In the genomic region with DNA sequence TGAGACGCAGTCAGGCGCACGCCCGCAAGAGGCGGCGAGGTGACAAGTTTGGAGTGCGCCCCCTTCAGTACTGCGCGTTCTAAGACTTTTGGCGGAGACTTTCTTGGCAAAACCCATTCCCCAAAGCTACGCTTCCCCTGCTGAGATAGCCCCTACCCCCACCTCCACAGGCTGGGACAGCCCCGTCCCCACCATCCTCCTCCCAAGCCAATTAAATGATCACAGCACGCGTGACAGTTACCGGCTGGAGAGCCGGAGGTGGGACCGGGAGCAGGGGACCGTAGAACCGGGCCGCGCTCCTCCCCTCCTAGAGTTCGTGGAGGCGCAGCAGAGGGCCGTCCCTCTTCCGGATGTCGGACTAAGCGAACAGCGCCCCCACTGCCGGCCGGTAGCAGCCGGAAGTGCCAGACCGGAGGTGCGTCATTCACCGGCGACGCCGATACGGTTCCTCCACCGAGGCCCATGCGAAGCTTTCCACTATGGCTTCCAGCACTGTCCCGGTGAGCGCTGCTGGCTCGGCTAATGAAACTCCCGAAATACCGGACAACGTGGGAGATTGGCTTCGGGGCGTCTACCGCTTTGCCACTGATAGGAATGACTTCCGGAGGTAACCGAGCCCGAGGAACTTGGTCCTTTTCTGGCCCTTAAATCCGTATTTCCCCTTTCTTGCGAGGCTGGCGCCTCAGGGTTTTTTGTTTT, we compare ENCODE assay signal across 8 cellular contexts. TPM values are rescaled to one million over a fixed set of nuclear protein-coding genes. Genes with fewer than 3 reads are reported as not detected.
DNase-seq lines count a peak whose midpoint lies in the region; ATAC-seq and TF ChIP-seq lines count a peak whose summit lies in the region.

TSS of gene TOMM6 (plus strand) at position 476 of the 699 bp plus-strand sequence. CDS start at position 480, 4 bp downstream.

- peak; percentile 98 for DNase-seq in DMS53 (lab: John Stamatoyannopoulos, UW)
- DNase-seq in OCI-M2 (lab: John Stamatoyannopoulos, UW; ENCODE audit: unreplicated experiment) = peak; percentile 92
- peak; percentile 94 for DNase-seq in activated T-cell treated with anti-CD3 and anti-CD28 coated beads for 48 hours (ENCODE audit: low read depth)
- peak; percentile 71 for DNase-seq in epithelial cell of proximal tubule (ENCODE audit: low read depth)
- DNase-seq in stimulated activated CD8-positive, alpha-beta memory T cell treated with anti-CD3 and anti-CD28 coated beads, Interleukin-7, amount 100 ng/mL, for 24 hours (ENCODE audit: low read depth) = peak; percentile 85

- no peaks in the 10 kb centered on the region for H3K9me3 ChIP-seq in muscle layer of colon (ENCODE audit: low read length)

- peak; percentile 77 for ATAC-seq in GM21576 (IDR thresholded peaks at IDR 0.05; ENCODE audit: unreplicated experiment)

- peak; percentile 63 for TF ChIP-seq CTCF in epithelial cell of proximal tubule (conservative IDR thresholded peaks at IDR 0.05; ENCODE audit: low read depth, low read length)

- H3K4me3 ChIP-seq in epithelial cell of proximal tubule (ENCODE audit: low read depth, low read length) (peak within 1 kb of the TSS; percentile 76), muscle layer of colon (ENCODE audit: low read depth in 1 of 2, low read length in 2 of 2) (peak within 1 kb of the TSS; percentile 88 to 98)

- peak within 1 kb of the TSS; percentile 100 for H3K27ac ChIP-seq in muscle layer of colon (ENCODE audit: low read depth, low read length)

- H3K36me3 ChIP-seq in muscle layer of colon (ENCODE audit: insufficient read depth, low read length) = peaks cover 29% of the 10 kb centered on the region

- TF ChIP-seq EP300 in Ishikawa (IDR thresholded peaks at IDR 0.05; ENCODE audit: borderline replicate concordance) = 0 out of 2 replicates have a peak, but pooled peaks have one; percentile 48

- H3K9ac ChIP-seq in muscle layer of colon (ENCODE audit: low read length) = peak within 1 kb of the TSS; percentile 98

- H3K27me3 ChIP-seq in muscle layer of colon (ENCODE audit: control insufficient read depth in 1 of 2, insufficient read depth in 2 of 2, low read length in 2 of 2) = no peaks in the 10 kb centered on the region

- TF ChIP-seq RAD21 in Ishikawa (IDR thresholded peaks at IDR 0.05; ENCODE audit: low read depth) = no peak; the same call in 1 of the 2 replicates

- H3K4me1 ChIP-seq in muscle layer of colon (ENCODE audit: insufficient read depth, low read length) = peaks cover 17% of the 10 kb centered on the region

TF ChIP-seq in Ishikawa, 13 proteins besides CTCF, POLR2A, EP300 and RAD21:
- TF ChIP-seq EGR1 (IDR thresholded peaks at IDR 0.05) (0 out of 2 replicates have a peak, but pooled peaks have one; percentile 29), TAF1 (IDR thresholded peaks at IDR 0.05; ENCODE audit: low read depth) (peak; percentile 86), NFIC (IDR thresholded peaks at IDR 0.05) (no peak), TEAD4 (IDR thresholded peaks at IDR 0.05) (peak; percentile 48), YY1 (IDR thresholded peaks at IDR 0.05; ENCODE audit: low read depth) (peak; percentile 95), CEBPB (IDR thresholded peaks at IDR 0.05) (no peak), TCF12 (IDR thresholded peaks at IDR 0.05; ENCODE audit: low read depth) (peak; percentile 84), CREB1 (IDR thresholded peaks at IDR 0.05; ENCODE audit: low read depth) (peak; percentile 91), FOXM1 (IDR thresholded peaks at IDR 0.05; ENCODE audit: borderline replicate concordance, low read depth) (no peak), ZBTB7A (IDR thresholded peaks at IDR 0.05; ENCODE audit: low read depth) (peak; percentile 89)
- TF ChIP-seq, protein P1, sequence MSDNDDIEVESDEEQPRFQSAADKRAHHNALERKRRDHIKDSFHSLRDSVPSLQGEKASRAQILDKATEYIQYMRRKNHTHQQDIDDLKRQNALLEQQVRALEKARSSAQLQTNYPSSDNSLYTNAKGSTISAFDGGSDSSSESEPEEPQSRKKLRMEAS (IDR thresholded peaks at IDR 0.05) = peak; percentile 68; the same call in 1 of the 2 replicates
- TF ChIP-seq, protein P2, sequence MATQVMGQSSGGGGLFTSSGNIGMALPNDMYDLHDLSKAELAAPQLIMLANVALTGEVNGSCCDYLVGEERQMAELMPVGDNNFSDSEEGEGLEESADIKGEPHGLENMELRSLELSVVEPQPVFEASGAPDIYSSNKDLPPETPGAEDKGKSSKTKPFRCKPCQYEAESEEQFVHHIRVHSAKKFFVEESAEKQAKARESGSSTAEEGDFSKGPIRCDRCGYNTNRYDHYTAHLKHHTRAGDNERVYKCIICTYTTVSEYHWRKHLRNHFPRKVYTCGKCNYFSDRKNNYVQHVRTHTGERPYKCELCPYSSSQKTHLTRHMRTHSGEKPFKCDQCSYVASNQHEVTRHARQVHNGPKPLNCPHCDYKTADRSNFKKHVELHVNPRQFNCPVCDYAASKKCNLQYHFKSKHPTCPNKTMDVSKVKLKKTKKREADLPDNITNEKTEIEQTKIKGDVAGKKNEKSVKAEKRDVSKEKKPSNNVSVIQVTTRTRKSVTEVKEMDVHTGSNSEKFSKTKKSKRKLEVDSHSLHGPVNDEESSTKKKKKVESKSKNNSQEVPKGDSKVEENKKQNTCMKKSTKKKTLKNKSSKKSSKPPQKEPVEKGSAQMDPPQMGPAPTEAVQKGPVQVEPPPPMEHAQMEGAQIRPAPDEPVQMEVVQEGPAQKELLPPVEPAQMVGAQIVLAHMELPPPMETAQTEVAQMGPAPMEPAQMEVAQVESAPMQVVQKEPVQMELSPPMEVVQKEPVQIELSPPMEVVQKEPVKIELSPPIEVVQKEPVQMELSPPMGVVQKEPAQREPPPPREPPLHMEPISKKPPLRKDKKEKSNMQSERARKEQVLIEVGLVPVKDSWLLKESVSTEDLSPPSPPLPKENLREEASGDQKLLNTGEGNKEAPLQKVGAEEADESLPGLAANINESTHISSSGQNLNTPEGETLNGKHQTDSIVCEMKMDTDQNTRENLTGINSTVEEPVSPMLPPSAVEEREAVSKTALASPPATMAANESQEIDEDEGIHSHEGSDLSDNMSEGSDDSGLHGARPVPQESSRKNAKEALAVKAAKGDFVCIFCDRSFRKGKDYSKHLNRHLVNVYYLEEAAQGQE (IDR thresholded peaks at IDR 0.05; ENCODE audit: low read depth) = no peak
- TF ChIP-seq, protein P3, sequence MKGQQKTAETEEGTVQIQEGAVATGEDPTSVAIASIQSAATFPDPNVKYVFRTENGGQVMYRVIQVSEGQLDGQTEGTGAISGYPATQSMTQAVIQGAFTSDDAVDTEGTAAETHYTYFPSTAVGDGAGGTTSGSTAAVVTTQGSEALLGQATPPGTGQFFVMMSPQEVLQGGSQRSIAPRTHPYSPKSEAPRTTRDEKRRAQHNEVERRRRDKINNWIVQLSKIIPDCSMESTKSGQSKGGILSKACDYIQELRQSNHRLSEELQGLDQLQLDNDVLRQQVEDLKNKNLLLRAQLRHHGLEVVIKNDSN (IDR thresholded peaks at IDR 0.05) = no peak

RNA-seq across cellular contexts. Expression of gene TOMM6, which starts in this region (rescaled TPM):
- total RNA-seq in epithelial cell of proximal tubule = 224 and 302 TPM in 2 replicates

Comparison
In these comparisons a context has a peak if more than half of its experiments do, and no peak if none do; other contexts are left out.
1. Peak in every context shown above with its lines: DNase-seq, ATAC-seq, H3K4me3 ChIP-seq and H3K27ac ChIP-seq.